Comparison of ENCODE assay signal across 29 cellular contexts in genomic region chr10:543131-543530, GRCh38.
DNase-seq lines count a peak whose midpoint lies in the region; ATAC-seq and TF ChIP-seq lines count a peak whose summit lies in the region.
"Had no signal": no experiment of that assay in that cellular context is flagged by ENCODE, and none has a peak within 500 bp of the region (broad histone marks: within the 10 kb centered on the region; RNA-seq: fewer than 3 reads in every experiment).

No MANE protein-coding gene starts in this region.

- WGBS in mesendoderm (ENCODE audit: extremely low coverage, insufficient coverage, low lambda C conversion rate): no CpG with 5 or more reads among the region's 13 CpGs
- WGBS in adrenal gland, 4 donors: 91 to 97% (median 96%) methylated on average over 13 of the region's 13 CpGs

- H3K79me1 ChIP-seq in mesendoderm (ENCODE audit: low read length): peaks cover 6% of the 10 kb centered on the region

- no peak overlapping the region for H2AK5ac ChIP-seq in mesendoderm (ENCODE audit: low read length)

- H2BK5ac ChIP-seq in mesendoderm (ENCODE audit: low read length): no peak overlapping the region

- H3K4me1 ChIP-seq in right atrium auricular region (peaks cover 0 to 24% of the 10 kb centered on the region in 2 donors), OCI-LY7 (ENCODE audit: insufficient read depth, low read length, poor library complexity, severe bottlenecking) (peaks cover 67% of the 10 kb centered on the region), mesendoderm (ENCODE audit: control insufficient read depth, low read depth, low read length) (peaks cover 13% of the 10 kb centered on the region), adrenal gland (replicated peaks in 1 of 2) (peaks cover 3 to 4% of the 10 kb centered on the region in 2 donors)
- H3K4me1 ChIP-seq: spleen had no signal

- no peaks in the 10 kb centered on the region for H3K9me3 ChIP-seq in right atrium auricular region
- H3K9me3 ChIP-seq in OCI-LY7 (ENCODE audit: low read length): no peaks in the 10 kb centered on the region
- H3K9me3 ChIP-seq in adrenal gland (replicated peaks in 1 of 3): no peaks in the 10 kb centered on the region
- H3K9me3 ChIP-seq: Caco-2, spleen, tibial artery had no signal

- intact Hi-C loops in cardiac septum (cut with DNase I): no loop called here
- intact Hi-C loops in OCI-LY7 (cut with micrococcal nuclease; ENCODE audit: unreplicated experiment): no loop called here
- intact Hi-C loops in adrenal gland (cut with DNase I): no loop called here

- BruUV-seq in OCI-LY7 (replicated peaks; lab: Mats Ljungman, UMichigan): no TSS peak

- no peak overlapping the region for H3K56ac ChIP-seq in mesendoderm (ENCODE audit: low read length)

- no peaks in the 10 kb centered on the region for H3K9me2 ChIP-seq in OCI-LY7 (ENCODE audit: insufficient read depth, low read length)

- no peak overlapping the region for H3K18ac ChIP-seq in mesendoderm (ENCODE audit: low read length)

- H3K4me3 ChIP-seq in right atrium auricular region: no peak overlapping the region
- no peak overlapping the region for H3K4me3 ChIP-seq in OCI-LY7 (ENCODE audit: low read depth, low read length, poor library complexity, severe bottlenecking)
- H3K4me3 ChIP-seq in mesendoderm (ENCODE audit: low read length): no peak overlapping the region
- H3K4me3 ChIP-seq in adrenal gland: no peak overlapping the region
- H3K4me3 ChIP-seq: GM23248, neural progenitor cell, spleen, tibial artery had no signal

- H2BK120ac ChIP-seq in mesendoderm (ENCODE audit: low read depth, low read length): no peak overlapping the region

- peak; percentile 61 for DNase-seq in cardiac septum (ENCODE audit: low spot score)
- no peak for DNase-seq in right atrium auricular region (ENCODE audit: low spot score)
- no peak for DNase-seq in OCI-LY7 (ENCODE audit: low spot score)
- peak; percentile 44 for DNase-seq in mesendoderm
- DNase-seq in adrenal gland: no peak
- DNase-seq in HPDE6-E6E7 (ENCODE audit: extremely low spot score): no peak
- DNase-seq: activated CD4-positive, alpha-beta T cell treated with anti-CD3 and anti-CD28 coated beads, Interleukin-2, amount 10 ng/mL, durations not matched to agents 24 days and 14 days; activated CD8-positive, alpha-beta memory T cell treated with anti-CD3 and anti-CD28 coated beads for 24 hours; activated effector memory CD4-positive, alpha-beta T cell treated with Interleukin-2 at 50 U/mL for 16 hours; activated T-cell treated with anti-CD3 and anti-CD28 coated beads for 4 hours; Caco-2; cortex of kidney; effector memory CD4-positive, alpha-beta T cell; GM23248; left colon; mammary epithelial cell; NCI-H146; NCI-H774; right cardiac atrium; SHP77 treated with DMSO at 0.1 percent for 48 hours; spleen; stimulated activated CD4-positive, alpha-beta T cell treated with anti-CD3 and anti-CD28 coated beads, Interleukin-2, amount 100 ng/mL, for 24 hours; stimulated activated CD8-positive, alpha-beta memory T cell treated with anti-CD3 and anti-CD28 coated beads, Interleukin-4, amount 100 ng/mL, for 48 hours; stimulated activated naive CD8-positive, alpha-beta T cell treated with anti-CD3 and anti-CD28 coated beads, Interleukin-15, amount 100 ng/mL, for 72 hours had no signal

- ATAC-seq in GM21619 (IDR thresholded peaks at IDR 0.05; ENCODE audit: unreplicated experiment): no peak
- ATAC-seq: left colon; stimulated activated naive CD8-positive, alpha-beta T cell treated with anti-CD3 and anti-CD28 coated beads, Interleukin-15, amount 100 ng/mL, for 72 hours had no signal

- CTCF ChIA-PET in OCI-LY7 (lab: Charles Lee; ENCODE audit: unreplicated experiment): no interaction called here

- H3K36me3 ChIP-seq in right atrium auricular region (no peaks in the 10 kb centered on the region), OCI-LY7 (ENCODE audit: insufficient read depth, low read length) (no peaks in the 10 kb centered on the region), mesendoderm (ENCODE audit: control insufficient read depth, insufficient read depth, low read length) (no peaks in the 10 kb centered on the region), adrenal gland (replicated peaks in 1 of 2) (no peaks in the 10 kb centered on the region)
- H3K36me3 ChIP-seq: neural progenitor cell, spleen, tibial artery had no signal

- TF ChIP-seq CTCF in right atrium auricular region (IDR thresholded peaks at IDR 0.05) (no peak), OCI-LY7 (conservative IDR thresholded peaks at IDR 0.05; ENCODE audit: low read length) (no peak), adrenal gland (IDR thresholded peaks at IDR 0.05) (no peak)

- H4K5ac ChIP-seq in mesendoderm (ENCODE audit: low read length): no peak overlapping the region

- no peak overlapping the region for H4K8ac ChIP-seq in mesendoderm (ENCODE audit: low read depth, low read length)

- H3K27me3 ChIP-seq in right atrium auricular region (no peaks in the 10 kb centered on the region), mesendoderm (ENCODE audit: insufficient read depth, low read length, poor library complexity) (no peaks in the 10 kb centered on the region), adrenal gland (no peaks in the 10 kb centered on the region)
- H3K27me3 ChIP-seq: neural progenitor cell, tibial artery had no signal

- no peak overlapping the region for H3K4ac ChIP-seq in mesendoderm (ENCODE audit: low read depth, low read length)

- H3K23ac ChIP-seq in mesendoderm (ENCODE audit: low read length): no peak overlapping the region

- H3K4me2 ChIP-seq in OCI-LY7 (ENCODE audit: low read length) (peak overlapping the region; percentile 2), mesendoderm (ENCODE audit: low read length) (no peak overlapping the region)
- H3K4me2 ChIP-seq: neural progenitor cell had no signal

- H3K79me2 ChIP-seq in OCI-LY7 (ENCODE audit: insufficient read depth, low read depth, low read length) (no peaks in the 10 kb centered on the region), mesendoderm (ENCODE audit: control insufficient read depth, insufficient read depth, low read length) (no peaks in the 10 kb centered on the region)

- H3K27ac ChIP-seq in right atrium auricular region: no peak overlapping the region
- no peak overlapping the region for H3K27ac ChIP-seq in OCI-LY7 (ENCODE audit: low read depth, low read length, poor library complexity, severe bottlenecking)
- no peak overlapping the region for H3K27ac ChIP-seq in mesendoderm (ENCODE audit: low read depth, low read length)
- H3K27ac ChIP-seq in adrenal gland: no peak overlapping the region
- H3K27ac ChIP-seq: epithelial cell of prostate, GM23248, neural progenitor cell, parathyroid adenoma, spleen, tibial artery had no signal

- POLR2A ChIA-PET in OCI-LY7 (lab: Charles Lee): no interaction called here

- H3K9ac ChIP-seq in mesendoderm (ENCODE audit: low read length): no peak overlapping the region
- H3K9ac ChIP-seq: GM23248, neural progenitor cell, parathyroid adenoma had no signal

- H4K20me1 ChIP-seq in OCI-LY7 (ENCODE audit: insufficient read depth, low read length): no peaks in the 10 kb centered on the region

- no peak for TF ChIP-seq POLR2A in adrenal gland (IDR thresholded peaks at IDR 0.05)

- no peak overlapping the region for H2AFZ ChIP-seq in OCI-LY7 (ENCODE audit: low read length)
- H2AFZ ChIP-seq: GM23248, neural progenitor cell, parathyroid adenoma had no signal

- H2BK15ac ChIP-seq in mesendoderm (replicated peaks; ENCODE audit: low read depth): no peak overlapping the region

Comparison
In these comparisons a context has a peak if more than half of its experiments do, and no peak if none do; other contexts are left out.
1. DNase-seq: peak in cardiac septum (single experiment) and mesendoderm (single experiment); none in right atrium auricular region (single experiment), OCI-LY7 (single experiment), adrenal gland (0 of 7) and HPDE6-E6E7 (single experiment).